Comparison of ENCODE assay signal across 8 cellular contexts in genomic region chr5:59037453-59038168, GRCh38.
A peak's percentile ranks its signal among the peaks of the same experiment; 100 is the strongest.
DNase-seq lines count a peak whose midpoint lies in the region; TF ChIP-seq lines count a peak whose summit lies in the region.

No MANE protein-coding gene starts in this region.

- no peaks in the 10 kb centered on the region for H3K36me3 ChIP-seq in Peyer's patch
- no peaks in the 10 kb centered on the region for H3K36me3 ChIP-seq in esophagus muscularis mucosa
- H3K36me3 ChIP-seq in rectal smooth muscle tissue (ENCODE audit: control insufficient read depth, insufficient read depth, low read length), result no peaks in the 10 kb centered on the region
- no peaks in the 10 kb centered on the region for H3K36me3 ChIP-seq in ascending aorta

- no peak for TF ChIP-seq EP300 in esophagus muscularis mucosa (IDR thresholded peaks at IDR 0.05)

- DNase-seq in ELR (ENCODE audit: low read depth) (peak; percentile 19), Peyer's patch (no peak), esophagus muscularis mucosa (ENCODE audit: extremely low spot score) (no peak), NCI-H2227 (lab: John Stamatoyannopoulos, UW; ENCODE audit: unreplicated experiment) (no peak), ascending aorta (ENCODE audit: low spot score in 2 of 2) (no peak), COR-L47 (lab: John Stamatoyannopoulos, UW) (no peak)
- no peak for DNase-seq in activated CD4-positive, CD25-positive, alpha-beta regulatory T cell treated with anti-CD3 and anti-CD28 coated beads, Interleukin-2, amount 50 U/mL, for 72 hours

- 72% methylated on average over 5 of the region's 5 CpGs for WGBS in esophagus muscularis mucosa

- H3K9me3 ChIP-seq in Peyer's patch (no peaks in the 10 kb centered on the region), esophagus muscularis mucosa (no peaks in the 10 kb centered on the region), ascending aorta (no peaks in the 10 kb centered on the region)

- peak overlapping the region; percentile 18 to 88 (median 81) for H3K27ac ChIP-seq in Peyer's patch
- peak overlapping the region in 1 of 4 donors; percentile 83 for H3K27ac ChIP-seq in esophagus muscularis mucosa (replicated peaks in 1 of 4)
- peak overlapping the region; percentile 80 for H3K27ac ChIP-seq in rectal smooth muscle tissue (ENCODE audit: low read depth, low read length)
- no peak overlapping the region for H3K27ac ChIP-seq in ascending aorta

- TF ChIP-seq POLR2A in Peyer's patch (IDR thresholded peaks at IDR 0.05), result no peak
- no peak for TF ChIP-seq POLR2A in esophagus muscularis mucosa (IDR thresholded peaks at IDR 0.05; ENCODE audit: low read depth)

- intact Hi-C loops in esophagus muscularis mucosa (cut with DNase I) (loop anchor here (5.0 kb wide), 2 partner anchors 90 to 135 kb away; no protein-coding TSS in a partner anchor), ascending aorta (cut with DNase I) (loop anchor here (2.0 to 10.0 kb wide), 3 partner anchors 115 to 153 kb away; no protein-coding TSS in a partner anchor)

- H3K4me1 ChIP-seq in Peyer's patch (peaks cover 0 to 7% (median 0%) of the 10 kb centered on the region in 4 donors), esophagus muscularis mucosa (peaks cover 17 to 75% (median 48%) of the 10 kb centered on the region in 4 donors), rectal smooth muscle tissue (ENCODE audit: control insufficient read depth, insufficient read depth, low read length) (peaks cover 27% of the 10 kb centered on the region), ascending aorta (peaks cover 0 to 20% of the 10 kb centered on the region in 2 donors)

- H3K9ac ChIP-seq in rectal smooth muscle tissue (ENCODE audit: low read length), result no peak overlapping the region

- H3K4me3 ChIP-seq in Peyer's patch (peak overlapping the region; percentile 59 to 65 (median 62)), esophagus muscularis mucosa (peak overlapping the region; percentile 69 to 77 (median 73)), rectal smooth muscle tissue (ENCODE audit: low read length) (peak overlapping the region; percentile 80), ascending aorta (peak overlapping the region in 1 of 2 donors; percentile 80)

- no peak for TF ChIP-seq CTCF in Peyer's patch (IDR thresholded peaks at IDR 0.05)
- TF ChIP-seq CTCF in esophagus muscularis mucosa (IDR thresholded peaks at IDR 0.05), result no peak
- no peak for TF ChIP-seq CTCF in ascending aorta (IDR thresholded peaks at IDR 0.05)

- H3K27me3 ChIP-seq in Peyer's patch (no peaks in the 10 kb centered on the region), esophagus muscularis mucosa (no peaks in the 10 kb centered on the region), rectal smooth muscle tissue (ENCODE audit: control insufficient read depth, insufficient read depth, low read length) (no peaks in the 10 kb centered on the region), ascending aorta (no peaks in the 10 kb centered on the region)

Comparison
In these comparisons a context has a peak if more than half of its experiments do, and no peak if none do; other contexts are left out.
1. H3K27ac ChIP-seq: peak in Peyer's patch (4 of 4) and rectal smooth muscle tissue (single experiment); none in ascending aorta (0 of 2).